ENCODE assay signal across 8 cellular contexts in genomic region chr13:30355405-30355741, GRCh38.
DNase-seq lines count a peak whose midpoint lies in the region; ATAC-seq and TF ChIP-seq lines count a peak whose summit lies in the region.

No MANE protein-coding gene starts in this region.

- H3K27ac Mint-ChIP-seq in nephron progenitor cell = no peak overlapping the region

- no peak overlapping the region for H3K4me3 Mint-ChIP-seq in nephron progenitor cell

- peaks cover 28% of the 10 kb centered on the region for H3K4me1 Mint-ChIP-seq in nephron progenitor cell

- H3K9me3 Mint-ChIP-seq in nephron progenitor cell = peaks cover 23% of the 10 kb centered on the region

- peaks cover 43% of the 10 kb centered on the region for H3K36me3 ChIP-seq in KOPT-K1 (ENCODE audit: insufficient read depth, low read length)

- TF ChIP-seq CTCF in GM12864 (IDR thresholded peaks at IDR 0.05; ENCODE audit: low read depth, low read length, missing control alignments) = peak; percentile 44
- peak; percentile 20 for TF ChIP-seq CTCF in choroid plexus epithelial cell (conservative IDR thresholded peaks at IDR 0.05; ENCODE audit: low read depth, low read length)
- peak; percentile 47 for TF ChIP-seq CTCF in nephron progenitor cell (IDR thresholded peaks at IDR 0.05)

- peaks cover 5% of the 10 kb centered on the region for H3K27me3 Mint-ChIP-seq in nephron progenitor cell (ENCODE audit: low read depth, poor library complexity)

- ATAC-seq in HG03159 (IDR thresholded peaks at IDR 0.05; ENCODE audit: unreplicated experiment) = no peak
- ATAC-seq in GM19328 (IDR thresholded peaks at IDR 0.05; ENCODE audit: unreplicated experiment) = no peak
- ATAC-seq in GM18519 (IDR thresholded peaks at IDR 0.05; ENCODE audit: low FRiP score, unreplicated experiment) = no peak
- ATAC-seq in HG03460 (IDR thresholded peaks at IDR 0.05; ENCODE audit: unreplicated experiment) = no peak

- DNase-seq in GM12864 (ENCODE audit: low read depth) (no peak), choroid plexus epithelial cell (ENCODE audit: low read depth) (no peak), nephron progenitor cell (peak; percentile 61)

- H3K9me3 ChIP-seq in KOPT-K1 (ENCODE audit: insufficient read depth, low read length, poor library complexity, severe bottlenecking) = peaks cover 14% of the 10 kb centered on the region

- H3K36me3 Mint-ChIP-seq in nephron progenitor cell (ENCODE audit: low read depth) = peaks cover 16% of the 10 kb centered on the region

- H3K4me3 ChIP-seq in GM12864 (ENCODE audit: low read depth, low read length) (no peak overlapping the region), choroid plexus epithelial cell (ENCODE audit: low read depth, low read length) (no peak overlapping the region)

- H3K27ac ChIP-seq in KOPT-K1 (ENCODE audit: low read depth, low read length, poor library complexity, severe bottlenecking) = peak overlapping the region; percentile 87
